13 cellular contexts compared by ENCODE assay signal in genomic region chr9:71326360-71326759, GRCh38.
DNase-seq lines count a peak whose midpoint lies in the region; ATAC-seq and TF ChIP-seq lines count a peak whose summit lies in the region.
"Had no signal": no experiment of that assay in that cellular context is flagged by ENCODE, and none has a peak within 500 bp of the region (broad histone marks: within the 10 kb centered on the region; RNA-seq: fewer than 3 reads in every experiment).

No MANE protein-coding gene starts in this region.

- H3K27me3 ChIP-seq in PC-3 (ENCODE audit: low read length) (peaks cover 17% of the 10 kb centered on the region), tibial nerve (no peaks in the 10 kb centered on the region)

- H3K4me3 Mint-ChIP-seq in nephron progenitor cell = no peak overlapping the region
- H3K4me3 Mint-ChIP-seq: B cell; CD4-positive, alpha-beta T cell had no signal

- no peaks in the 10 kb centered on the region for H3K9me2 ChIP-seq in PC-3 (replicated peaks; ENCODE audit: low read length)

- 90 to 92% methylated on average over 1 of the region's 1 CpG for WGBS in tibial nerve, 2 donors

- H3K27me3 Mint-ChIP-seq in nephron progenitor cell (ENCODE audit: low read depth, poor library complexity) = peaks cover under 1% of the 10 kb centered on the region

- no peaks in the 10 kb centered on the region for H4K20me1 ChIP-seq in PC-3 (ENCODE audit: low read length)

- intact Hi-C loops in PC-3 (cut with micrococcal nuclease) = no loop called here

- no peaks in the 10 kb centered on the region for H3F3A ChIP-seq in PC-3 (ENCODE audit: low read length, unreplicated experiment)

- H3K36me3 ChIP-seq in PC-3 (ENCODE audit: low read depth, low read length) (no peaks in the 10 kb centered on the region), tibial nerve (no peaks in the 10 kb centered on the region)
- H3K36me3 ChIP-seq: HAP-1 had no signal

- POLR2A ChIA-PET in PC-3 (lab: Charles Lee; ENCODE audit: unreplicated experiment) = no interaction called here

- H3K4me3 ChIP-seq in PC-3 (ENCODE audit: low read length) (no peak overlapping the region), tibial nerve (no peak overlapping the region)
- H3K4me3 ChIP-seq: HAP-1 had no signal

- peaks cover 4% of the 10 kb centered on the region; the same call in 1 of the 2 replicates for H3K4me1 ChIP-seq in PC-3 (ENCODE audit: insufficient read depth, low read length)
- no peaks in the 10 kb centered on the region for H3K4me1 ChIP-seq in tibial nerve
- H3K4me1 ChIP-seq: HAP-1 had no signal

- no peak overlapping the region for H3K27ac ChIP-seq in PC-3 (ENCODE audit: low read length)
- H3K27ac ChIP-seq in epithelial cell of prostate = no peak overlapping the region
- H3K27ac ChIP-seq in tibial nerve = no peak overlapping the region

- TF ChIP-seq CTCF in PC-3 (conservative IDR thresholded peaks at IDR 0.05; ENCODE audit: low read depth, low read length) (no peak), tibial nerve (IDR thresholded peaks at IDR 0.05) (no peak), nephron progenitor cell (IDR thresholded peaks at IDR 0.05) (no peak)

- CTCF ChIA-PET in PC-3 (lab: Charles Lee) = no interaction called here

- no peaks in the 10 kb centered on the region for H3K9me3 Mint-ChIP-seq in nephron progenitor cell
- H3K9me3 Mint-ChIP-seq: CD4-positive, alpha-beta T cell had no signal

- BruUV-seq in PC-3 (replicated peaks; lab: Mats Ljungman, UMichigan) = no TSS peak

- no peaks in the 10 kb centered on the region for H3K9me3 ChIP-seq in PC-3 (ENCODE audit: low read length)
- no peaks in the 10 kb centered on the region for H3K9me3 ChIP-seq in tibial nerve

- ATAC-seq in PC-3 = peak; percentile 57

- no peak overlapping the region for H3K4me2 ChIP-seq in PC-3 (ENCODE audit: low read length)

- no peak for TF ChIP-seq EP300 in tibial nerve (IDR thresholded peaks at IDR 0.05)

- TF ChIP-seq POLR2A in tibial nerve (IDR thresholded peaks at IDR 0.05) = no peak

- H2AFZ ChIP-seq in PC-3 (ENCODE audit: low read length) = no peak overlapping the region

- H3K27ac Mint-ChIP-seq in nephron progenitor cell = no peak overlapping the region
- H3K27ac Mint-ChIP-seq: B cell; CD4-positive, alpha-beta T cell had no signal

- DNase-seq in HPDE6-E6E7 (ENCODE audit: extremely low spot score) (peak; percentile 4), PC-3 (peak; percentile 73), epithelial cell of prostate (ENCODE audit: low read depth, low spot score) (peak; percentile 89), renal cortical epithelial cell (ENCODE audit: low read depth) (peak; percentile 44), tibial nerve (ENCODE audit: low spot score in 2 of 2) (no peak), NCI-H1092 treated with DMSO at 0.1 percent for 48 hours (lab: John Stamatoyannopoulos, UW) (no peak), nephron progenitor cell (no peak)
- DNase-seq: C1 segment of cervical spinal cord; CD4-positive, alpha-beta T cell; DND-41; GDM1 had no signal

- no peaks in the 10 kb centered on the region for H3K4me1 Mint-ChIP-seq in nephron progenitor cell
- H3K4me1 Mint-ChIP-seq: B cell had no signal

- H3K9ac ChIP-seq in PC-3 (ENCODE audit: low read length) = no peak overlapping the region

- H3K36me3 Mint-ChIP-seq in nephron progenitor cell (ENCODE audit: low read depth) = no peaks in the 10 kb centered on the region

- H3K79me2 ChIP-seq in PC-3 (ENCODE audit: low read length) = no peaks in the 10 kb centered on the region

Comparison
In these comparisons a context has a peak if more than half of its experiments do, and no peak if none do; other contexts are left out.
1. DNase-seq: peak in HPDE6-E6E7 (single experiment), PC-3 (single experiment), epithelial cell of prostate (single experiment) and renal cortical epithelial cell (single experiment); none in tibial nerve (0 of 2), NCI-H1092 treated with DMSO at 0.1 percent for 48 hours (single experiment) and nephron progenitor cell (single experiment).